1 cellular context compared by ENCODE assay signal in genomic region chr10:115129752-115130151, GRCh38.
TF ChIP-seq lines count a peak whose summit lies in the region.

No MANE protein-coding gene starts in this region.

TF ChIP-seq in GM12878, 131 proteins besides CTCF, POLR2A, EP300 and RAD21 (continued from another document):
- no peak for TF ChIP-seq NKRF (conservative IDR thresholded peaks at IDR 0.05)
